10 cellular contexts compared by ENCODE assay signal in the genomic region with DNA sequence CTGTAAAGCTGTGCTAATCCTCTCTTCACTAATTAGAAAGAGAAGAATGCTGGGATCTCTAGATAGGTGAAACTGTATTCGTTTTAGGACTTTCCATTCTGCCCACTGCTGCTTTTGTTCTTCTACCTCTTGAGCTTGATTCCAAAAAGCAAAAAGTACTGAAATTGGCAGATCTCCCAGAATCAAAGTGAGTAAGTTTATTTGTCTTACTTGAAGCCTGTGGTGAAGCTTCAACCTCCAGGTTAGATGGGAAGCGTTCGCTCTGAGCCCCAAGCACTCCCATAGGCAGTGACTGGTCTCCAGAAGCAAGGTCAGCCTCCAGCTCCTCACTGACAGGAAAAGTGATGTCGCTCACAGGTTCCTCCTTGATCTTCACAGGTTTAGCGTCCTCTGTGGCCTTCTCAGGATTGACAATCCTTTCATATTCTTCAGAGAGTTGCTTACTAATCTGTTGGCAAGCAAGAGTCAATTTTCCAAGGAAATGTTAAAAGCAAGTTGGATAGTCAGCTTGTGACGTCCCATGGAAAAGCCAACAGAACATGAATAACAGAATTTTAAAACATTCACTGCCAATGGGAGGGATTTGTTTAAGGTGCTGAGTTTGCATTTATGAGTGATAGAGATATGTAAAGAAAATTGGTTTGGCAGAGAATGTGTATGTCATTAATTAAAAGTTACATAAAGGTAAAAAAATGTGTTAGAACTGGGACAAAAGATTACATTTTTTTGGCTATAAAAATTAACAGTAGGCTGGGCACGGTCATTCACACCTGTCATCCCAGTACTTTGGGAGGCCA. TPM values are rescaled to one million over a fixed set of nuclear protein-coding genes. Genes with fewer than 3 reads are reported as not detected.
DNase-seq lines count a peak whose midpoint lies in the region; ATAC-seq, FAIRE-seq and TF ChIP-seq lines count a peak whose summit lies in the region.
"Had no signal": no experiment of that assay in that cellular context is flagged by ENCODE, and none has a peak within 500 bp of the region (broad histone marks: within the 10 kb centered on the region; RNA-seq: fewer than 3 reads in every experiment).

No MANE protein-coding gene starts in this region.

- DNase-seq in MCF 10A (ENCODE audit: unreplicated experiment) (peak; percentile 59), breast epithelium (ENCODE audit: low spot score in 2 of 2) (no peak), endodermal cell (peak; percentile 52), GM12892 (ENCODE audit: insufficient read length) (no peak), GF-D8 (lab: John Stamatoyannopoulos, UW) (no peak), heart left ventricle (no peak)
- DNase-seq: naive B cell, NCI-H510A had no signal

- CTCF ChIA-PET in MCF 10A (lab: Yijun Ruan, JAX), result interaction anchor here (0.6 kb wide), 1 partner anchor 228 kb away, joined by 3 read pairs; no protein-coding TSS in a partner anchor

- H3K4me1 Mint-ChIP-seq in MCF 10A (ENCODE audit: insufficient read depth, unreplicated experiment) (peaks cover 31% of the 10 kb centered on the region), endodermal cell (peaks cover 10% of the 10 kb centered on the region)

- no peaks in the 10 kb centered on the region for H3K27me3 Mint-ChIP-seq in MCF 10A (ENCODE audit: insufficient read depth, unreplicated experiment)
- no peaks in the 10 kb centered on the region for H3K27me3 Mint-ChIP-seq in endodermal cell (ENCODE audit: insufficient read depth)
- H3K27me3 Mint-ChIP-seq: B cell, naive B cell had no signal

- no peak for ATAC-seq in heart left ventricle

- H3K9me3 ChIP-seq in breast epithelium (no peaks in the 10 kb centered on the region), endodermal cell (ENCODE audit: control insufficient read depth, low read length) (no peaks in the 10 kb centered on the region), heart left ventricle (no peaks in the 10 kb centered on the region)

- 77 to 91% methylated on average over 6 to 7 of the region's 7 CpGs for WGBS in endodermal cell (ENCODE audit: insufficient coverage in 1 of 2, insufficient read length in 1 of 2), 2 experiments
- WGBS in heart left ventricle, 4 donors, result 71 to 78% (median 74%) methylated on average over 7 of the region's 7 CpGs

- FAIRE-seq in GM12892 (lab: Jason Lieb, UNC), result no peak

- H3K36me3 ChIP-seq in breast epithelium (peaks cover 6% of the 10 kb centered on the region), endodermal cell (ENCODE audit: control insufficient read depth, insufficient read depth, low read length) (peaks cover 86% of the 10 kb centered on the region), heart left ventricle (peaks cover 0 to 100% (median 98%) of the 10 kb centered on the region in 9 donors)

- H3K36me3 Mint-ChIP-seq in MCF 10A (ENCODE audit: insufficient read depth, unreplicated experiment), result peaks cover 81% of the 10 kb centered on the region
- H3K36me3 Mint-ChIP-seq in endodermal cell (ENCODE audit: low read depth), result peaks cover 65% of the 10 kb centered on the region

- POLR2A ChIA-PET in MCF 10A (lab: Yijun Ruan, JAX), result interaction anchor here (0.9 to 2.0 kb wide), 3 partner anchors 8 to 26 kb away, joined by 3 to 7 read pairs (median 6); a partner anchor contains a TSS

- BruUV-seq in MCF 10A (replicated peaks; lab: Mats Ljungman, UMichigan), result no TSS peak

- no peak overlapping the region for H3K27ac Mint-ChIP-seq in MCF 10A (ENCODE audit: low read depth, unreplicated experiment)
- peak overlapping the region; percentile 63 for H3K27ac Mint-ChIP-seq in endodermal cell
- H3K27ac Mint-ChIP-seq: B cell had no signal

- no peaks in the 10 kb centered on the region for H3K4me1 ChIP-seq in breast epithelium
- H3K4me1 ChIP-seq in endodermal cell (ENCODE audit: control insufficient read depth, insufficient read depth, low read length), result peaks cover 4% of the 10 kb centered on the region
- peaks cover 0 to 11% (median 0%) of the 10 kb centered on the region in 12 donors for H3K4me1 ChIP-seq in heart left ventricle

- TF ChIP-seq CTCF in MCF 10A (IDR thresholded peaks at IDR 0.05; ENCODE audit: unreplicated experiment), result no peak
- TF ChIP-seq CTCF in breast epithelium (IDR thresholded peaks at IDR 0.05), result no peak
- TF ChIP-seq CTCF in endodermal cell (conservative IDR thresholded peaks at IDR 0.05), result peak; percentile 33
- TF ChIP-seq CTCF in heart left ventricle (IDR thresholded peaks at IDR 0.05), result no peak

- no peak overlapping the region for H3K9ac ChIP-seq in endodermal cell (ENCODE audit: extremely low read depth, low read length, poor library complexity, severe bottlenecking)

- H3K27ac ChIP-seq in breast epithelium (no peak overlapping the region), endodermal cell (ENCODE audit: low read depth, low read length) (no peak overlapping the region), heart left ventricle (no peak overlapping the region)
- H3K27ac ChIP-seq: coronary artery had no signal

- H3K4me3 ChIP-seq in breast epithelium, result no peak overlapping the region
- H3K4me3 ChIP-seq in endodermal cell (ENCODE audit: low read length), result no peak overlapping the region
- no peak overlapping the region for H3K4me3 ChIP-seq in heart left ventricle
- H3K4me3 ChIP-seq: coronary artery had no signal

- H3K27me3 ChIP-seq in breast epithelium (no peaks in the 10 kb centered on the region), endodermal cell (ENCODE audit: control insufficient read depth, insufficient read depth, low read length, poor library complexity, severe bottlenecking) (no peaks in the 10 kb centered on the region), heart left ventricle (no peaks in the 10 kb centered on the region)

- H3K4me3 Mint-ChIP-seq in MCF 10A (ENCODE audit: unreplicated experiment), result no peak overlapping the region
- H3K4me3 Mint-ChIP-seq in endodermal cell, result no peak overlapping the region
- H3K4me3 Mint-ChIP-seq: B cell, naive B cell had no signal

- TF ChIP-seq POLR2A in breast epithelium (IDR thresholded peaks at IDR 0.05), result no peak
- TF ChIP-seq POLR2A in GM12892 (IDR thresholded peaks at IDR 0.05; ENCODE audit: low read depth, low read length), result no peak
- no peak for TF ChIP-seq POLR2A in heart left ventricle (IDR thresholded peaks at IDR 0.05)

- intact Hi-C loops in MCF 10A (cut with micrococcal nuclease) (no loop called here), breast epithelium (cut with DNase I; ENCODE audit: low total_unique reads) (no loop called here), heart left ventricle (cut with DNase I) (loop anchor here in 1 of 10 donors (10.0 kb wide), 1 partner anchor 181 kb away; no protein-coding TSS in a partner anchor)

- H3K9me3 Mint-ChIP-seq in MCF 10A (ENCODE audit: unreplicated experiment) (no peaks in the 10 kb centered on the region), endodermal cell (no peaks in the 10 kb centered on the region)
- H3K9me3 Mint-ChIP-seq: naive B cell had no signal

RNA-seq across cellular contexts. Expression of a gene that starts 8.1 kb away (rescaled TPM):
- 36.4 and 40.8 TPM in 2 replicates for total RNA-seq in MCF 10A (2022)
- total RNA-seq in breast epithelium, result 10 to 100 TPM; 21.4 to 34.2 (median 25.9) TPM
- 10 to 100 TPM; 43.3 to 43.9 TPM for total RNA-seq in endodermal cell
- 40.9 TPM for polyA plus RNA-seq in endodermal cell (2013, experiment 1 of 2)
- polyA plus RNA-seq in endodermal cell (2013, experiment 2 of 2), result 36.3 TPM
- polyA plus RNA-seq in GM12892 (2012; ENCODE audit: missing spikeins), result 17.5 TPM
- 10 to 100 TPM; 18.6 to 29.5 (median 27.0) TPM for total RNA-seq in heart left ventricle
- 10 to 100 TPM; 21.0 to 22.4 TPM for polyA plus RNA-seq in heart left ventricle

RNA-seq across cellular contexts. Expression of a gene that starts 8.3 kb away (rescaled TPM):
- 24.3 and 27.2 TPM in 2 replicates for total RNA-seq in MCF 10A (2022)
- 10 to 100 TPM; 23.3 to 27.1 (median 24.3) TPM for total RNA-seq in breast epithelium
- 10 to 100 TPM; 24.7 to 24.9 TPM for total RNA-seq in endodermal cell
- polyA plus RNA-seq in endodermal cell (2013, experiment 1 of 2), result 23.7 TPM
- polyA plus RNA-seq in endodermal cell (2013, experiment 2 of 2), result 26.1 TPM
- 20.0 TPM for polyA plus RNA-seq in GM12892 (2012; ENCODE audit: missing spikeins)
- 10 to 100 TPM; 19.2 to 25.6 (median 22.4) TPM for total RNA-seq in heart left ventricle
- polyA plus RNA-seq in heart left ventricle, result 10 to 100 TPM; 14.9 to 27.8 TPM

RNA-seq across cellular contexts. Expression of a gene that starts 26.5 kb away (rescaled TPM):
- total RNA-seq in MCF 10A (2022), result 28.6 and 30.5 TPM in 2 replicates
- 10 to 100 TPM; 24.2 to 30.3 (median 25.6) TPM for total RNA-seq in breast epithelium
- total RNA-seq in endodermal cell, result 10 to 100 TPM; 49.6 to 51.5 TPM
- polyA plus RNA-seq in endodermal cell (2013, experiment 1 of 2), result 57.9 TPM
- polyA plus RNA-seq in endodermal cell (2013, experiment 2 of 2), result 56.3 TPM
- polyA plus RNA-seq in GM12892 (2012; ENCODE audit: missing spikeins), result 51.6 TPM
- total RNA-seq in heart left ventricle, result 10 to 100 TPM; 14.4 to 22.3 (median 19.4) TPM
- 10 to 100 TPM; 10.1 to 35.9 TPM for polyA plus RNA-seq in heart left ventricle

RNA-seq across cellular contexts. Expression of a gene that starts 26.5 kb away (rescaled TPM):
- 0.61 and 2.3 TPM in 2 replicates for total RNA-seq in MCF 10A (2022)
- total RNA-seq in breast epithelium, result 1 to 10 TPM; 4.9 to 8.9 (median 5.1) TPM
- total RNA-seq in endodermal cell, result 1 to 10 TPM; 4.6 to 5.3 TPM
- 6.3 TPM for polyA plus RNA-seq in endodermal cell (2013, experiment 1 of 2)
- polyA plus RNA-seq in endodermal cell (2013, experiment 2 of 2), result 5.4 TPM
- polyA plus RNA-seq in GM12892 (2012; ENCODE audit: missing spikeins), result 1.8 TPM
- 1 to 10 TPM; 3.9 to 7.7 (median 5.8) TPM for total RNA-seq in heart left ventricle
- 1 to 10 TPM; 2.5 to 3.5 TPM for polyA plus RNA-seq in heart left ventricle

Comparison
In these comparisons a context has a peak if more than half of its experiments do, and no peak if none do; other contexts are left out.
1. DNase-seq: peak in MCF 10A (single experiment) and endodermal cell (single experiment); none in breast epithelium (0 of 2), GM12892 (single experiment), GF-D8 (single experiment) and heart left ventricle (0 of 5).